ENCODE assay signal across 11 cellular contexts in genomic region chr19:48168689-48169088, GRCh38. TPM values are rescaled to one million over a fixed set of nuclear protein-coding genes. Genes with fewer than 3 reads are reported as not detected.
DNase-seq lines count a peak whose midpoint lies in the region; ATAC-seq and TF ChIP-seq lines count a peak whose summit lies in the region.
"Had no signal": no experiment of that assay in that cellular context is flagged by ENCODE, and none has a peak within 500 bp of the region (broad histone marks: within the 10 kb centered on the region; RNA-seq: fewer than 3 reads in every experiment).

No MANE protein-coding gene starts in this region.

- H3K27ac ChIP-seq in OCI-LY1 (ENCODE audit: low read depth, low read length, poor library complexity, severe bottlenecking) (no peak overlapping the region), brain microvascular endothelial cell (no peak overlapping the region)

- H3K9ac ChIP-seq in OCI-LY1 (ENCODE audit: low read length), result no peak overlapping the region; the same call in 1 of the 2 replicates

- H3K4me2 ChIP-seq in OCI-LY1 (ENCODE audit: low read length), result peak overlapping the region; percentile 74

- H2AFZ ChIP-seq in OCI-LY1 (ENCODE audit: low read length) (no peak overlapping the region), neuron (ENCODE audit: low read depth, low read length) (no peak overlapping the region)

- H3K27me3 ChIP-seq in OCI-LY1 (ENCODE audit: insufficient read depth, low read length), result no peaks in the 10 kb centered on the region
- H3K27me3 ChIP-seq in neuron (ENCODE audit: insufficient read depth, low read length), result no peaks in the 10 kb centered on the region
- no peaks in the 10 kb centered on the region for H3K27me3 ChIP-seq in brain microvascular endothelial cell (replicated peaks)
- H3K27me3 ChIP-seq: vagina had no signal

- no peak for TF ChIP-seq CTCF in OCI-LY1 (IDR thresholded peaks at IDR 0.05; ENCODE audit: low read length)
- TF ChIP-seq CTCF in brain microvascular endothelial cell (IDR thresholded peaks at IDR 0.05; ENCODE audit: low read depth, low read length, missing control alignments), result no peak

- H3K4me1 Mint-ChIP-seq in activated CD8-positive, alpha-beta memory T cell treated with anti-CD3 and anti-CD28 coated beads, Interleukin-2, amount 10 ng/mL, durations not matched to agents 7 days and 5 days, result peaks cover 43% of the 10 kb centered on the region
- peaks cover 22% of the 10 kb centered on the region for H3K4me1 Mint-ChIP-seq in dendritic cell treated with granulocyte-macrophage colony-stimulating factor and Interleukin-4, amounts not matched to agents 40 ng/mL and 50 ng/mL, for 4 days (ENCODE audit: low read depth)

- H3K9me3 ChIP-seq in OCI-LY1 (ENCODE audit: low read length) (no peaks in the 10 kb centered on the region), neuron (ENCODE audit: low read length) (no peaks in the 10 kb centered on the region)
- H3K9me3 ChIP-seq: vagina had no signal

- H3K27me3 Mint-ChIP-seq in activated CD8-positive, alpha-beta memory T cell treated with anti-CD3 and anti-CD28 coated beads, Interleukin-2, amount 10 ng/mL, durations not matched to agents 7 days and 5 days, result no peaks in the 10 kb centered on the region
- H3K27me3 Mint-ChIP-seq in dendritic cell treated with granulocyte-macrophage colony-stimulating factor and Interleukin-4, amounts not matched to agents 40 ng/mL and 50 ng/mL, for 4 days, result no peaks in the 10 kb centered on the region

- CTCF ChIA-PET in activated CD8-positive, alpha-beta memory T cell treated with anti-CD3 and anti-CD28 coated beads, Interleukin-2, amount 10 ng/mL, durations not matched to agents 7 days and 5 days (lab: Charles Lee), result interaction anchor here (1.2 to 1.3 kb wide), 2 partner anchors 58 to 62 kb away, joined by 3 to 4 read pairs; partner anchors contain the start of gene PLA2G4C

- H3K4me3 ChIP-seq in OCI-LY1 (ENCODE audit: low read depth, low read length, poor library complexity, severe bottlenecking), result peak overlapping the region; percentile 96
- H3K4me3 ChIP-seq in neuron (ENCODE audit: low read length), result peak overlapping the region; percentile 60
- H3K4me3 ChIP-seq in brain microvascular endothelial cell (ENCODE audit: low read depth, low read length), result no peak overlapping the region

- H3K4me1 ChIP-seq in OCI-LY1 (ENCODE audit: insufficient read depth, low read length, severe bottlenecking) (peaks cover 31% of the 10 kb centered on the region), neuron (ENCODE audit: insufficient read depth, low read length) (peaks cover 16% of the 10 kb centered on the region)

- H3K36me3 Mint-ChIP-seq in activated CD8-positive, alpha-beta memory T cell treated with anti-CD3 and anti-CD28 coated beads, Interleukin-2, amount 10 ng/mL, durations not matched to agents 7 days and 5 days, result peaks cover 24% of the 10 kb centered on the region
- peaks cover 47% of the 10 kb centered on the region for H3K36me3 Mint-ChIP-seq in dendritic cell treated with granulocyte-macrophage colony-stimulating factor and Interleukin-4, amounts not matched to agents 40 ng/mL and 50 ng/mL, for 4 days (ENCODE audit: low read depth)

- peaks cover 33% of the 10 kb centered on the region; the same call in 1 of the 2 replicates for H3K36me3 ChIP-seq in OCI-LY1 (ENCODE audit: insufficient read depth, low read length)
- H3K36me3 ChIP-seq in neuron (ENCODE audit: insufficient read depth, low read length), result peaks cover 24% of the 10 kb centered on the region
- H3K36me3 ChIP-seq in brain microvascular endothelial cell (replicated peaks), result no peaks in the 10 kb centered on the region

- ATAC-seq in activated CD8-positive, alpha-beta memory T cell treated with anti-CD3 and anti-CD28 coated beads, Interleukin-2, amount 10 ng/mL, durations not matched to agents 7 days and 5 days, result no peak

- DNase-seq in activated CD8-positive, alpha-beta memory T cell treated with anti-CD3 and anti-CD28 coated beads, Interleukin-2, amount 10 ng/mL, durations not matched to agents 7 days and 5 days, result no peak
- DNase-seq in activated CD8-positive, alpha-beta memory T cell treated with anti-CD3 and anti-CD28 coated beads, Interleukin-2, amount 50 U/mL, for 4 hours, result no peak
- DNase-seq in NCI-H2196 treated with DMSO at 0.1 percent for 48 hours (lab: John Stamatoyannopoulos, UW; ENCODE audit: unreplicated experiment) (no peak), putamen (ENCODE audit: low spot score) (no peak), brain microvascular endothelial cell (no peak)
- DNase-seq: islet precursor cell; stimulated activated CD4-positive, alpha-beta T cell treated with anti-CD3 and anti-CD28 coated beads, Interleukin-12 subunit alpha, Interleukin-12 subunit beta, amount 100 ng/mL, for 4 hours had no signal

- H3F3A ChIP-seq in OCI-LY1 (ENCODE audit: insufficient read depth, low read length), result no peaks in the 10 kb centered on the region

- peak overlapping the region; percentile 91 for H3K4me3 Mint-ChIP-seq in activated CD8-positive, alpha-beta memory T cell treated with anti-CD3 and anti-CD28 coated beads, Interleukin-2, amount 10 ng/mL, durations not matched to agents 7 days and 5 days
- no peak overlapping the region for H3K4me3 Mint-ChIP-seq in dendritic cell treated with granulocyte-macrophage colony-stimulating factor and Interleukin-4, amounts not matched to agents 40 ng/mL and 50 ng/mL, for 4 days

- H4K20me1 ChIP-seq in OCI-LY1 (ENCODE audit: insufficient read depth, low read length), result no peaks in the 10 kb centered on the region

- H3K9me2 ChIP-seq in OCI-LY1 (ENCODE audit: low read depth, low read length), result no peaks in the 10 kb centered on the region

- H3K9me3 Mint-ChIP-seq in activated CD8-positive, alpha-beta memory T cell treated with anti-CD3 and anti-CD28 coated beads, Interleukin-2, amount 10 ng/mL, durations not matched to agents 7 days and 5 days (ENCODE audit: low read depth), result no peaks in the 10 kb centered on the region
- H3K9me3 Mint-ChIP-seq in dendritic cell treated with granulocyte-macrophage colony-stimulating factor and Interleukin-4, amounts not matched to agents 40 ng/mL and 50 ng/mL, for 4 days, result no peaks in the 10 kb centered on the region

- in situ Hi-C loops in brain microvascular endothelial cell (cut with HindIII; ENCODE audit: low pct_ligation_motif_present, low sequenced_read_pairs), result no loop called here

- peak overlapping the region; percentile 80 for H3K27ac Mint-ChIP-seq in activated CD8-positive, alpha-beta memory T cell treated with anti-CD3 and anti-CD28 coated beads, Interleukin-2, amount 10 ng/mL, durations not matched to agents 7 days and 5 days
- H3K27ac Mint-ChIP-seq in dendritic cell treated with granulocyte-macrophage colony-stimulating factor and Interleukin-4, amounts not matched to agents 40 ng/mL and 50 ng/mL, for 4 days, result peak overlapping the region; percentile 94

- intact Hi-C loops in dendritic cell treated with granulocyte-macrophage colony-stimulating factor and Interleukin-4, amounts not matched to agents 40 ng/mL and 50 ng/mL, for 4 days (cut with micrococcal nuclease), result no loop called here

- H3K79me2 ChIP-seq in OCI-LY1 (ENCODE audit: insufficient read depth, low read length), result peaks cover 24% of the 10 kb centered on the region

RNA-seq across cellular contexts. Expression of gene LIG1, which starts 1.5 kb away (rescaled TPM):
- 100 to 1,000 TPM; 157 to 221 TPM for total RNA-seq in activated CD8-positive, alpha-beta memory T cell treated with anti-CD3 and anti-CD28 coated beads, Interleukin-2, amount 10 ng/mL, durations not matched to agents 7 days and 5 days

RNA-seq across cellular contexts. Expression of gene ZSWIM9, which starts 1.8 kb away (rescaled TPM):
- total RNA-seq in activated CD8-positive, alpha-beta memory T cell treated with anti-CD3 and anti-CD28 coated beads, Interleukin-2, amount 10 ng/mL, durations not matched to agents 7 days and 5 days, result 10 to 100 TPM; 12.3 to 13.1 TPM

RNA-seq across cellular contexts. Expression of gene PLA2G4C, which starts 58.1 kb away (rescaled TPM):
- 1 to 10 TPM in 1 of 2 experiments, under 1 TPM in 1; 0.82 to 2.1 TPM for total RNA-seq in activated CD8-positive, alpha-beta memory T cell treated with anti-CD3 and anti-CD28 coated beads, Interleukin-2, amount 10 ng/mL, durations not matched to agents 7 days and 5 days
